Comparison of ENCODE assay signal across 16 cellular contexts in genomic region chr5:36155291-36155690, GRCh38.
"Had no signal": no experiment of that assay in that cellular context is flagged by ENCODE, and none has a peak within 500 bp of the region (broad histone marks: within the 10 kb centered on the region; RNA-seq: fewer than 3 reads in every experiment).

No MANE protein-coding gene starts in this region.

- DNase-seq: activated B cell treated with CpG ODN at 0.5 μM for 24 hours; activated CD4-positive, alpha-beta T cell treated with anti-CD3 and anti-CD28 coated beads, Interleukin-2, amount 10 ng/mL, durations not matched to agents 7 days and 5 days; activated effector memory CD4-positive, alpha-beta T cell treated with Interleukin-2 at 50 U/mL for 16 hours; activated T-cell treated with anti-CD3 and anti-CD28 coated beads for 4 hours; body of pancreas; esophagus squamous epithelium; foreskin keratinocyte; head of caudate nucleus; retina; T-helper 17 cell; tibial artery had no signal

- H3K27ac ChIP-seq: body of pancreas, foreskin keratinocyte, parathyroid adenoma, skin epidermis, tibial artery had no signal

- H3K9ac ChIP-seq: parathyroid adenoma had no signal

- H3K27me3 ChIP-seq: body of pancreas, esophagus squamous epithelium, foreskin keratinocyte, tibial artery had no signal

- H3K27me3 Mint-ChIP-seq: activated B cell treated with CpG ODN at 0.5 μM for 24 hours; activated CD4-positive, alpha-beta T cell treated with anti-CD3 and anti-CD28 coated beads, Interleukin-2, amount 10 ng/mL, durations not matched to agents 7 days and 5 days; activated naive CD4-positive, alpha-beta T cell treated with anti-CD3 and anti-CD28 coated beads, Interleukin-2, amount 50 U/mL, for 24 hours; stimulated activated memory B cell treated with anti-CD40 and anti-IgM and Interleukin-4, amounts not matched to agents 10 μg/mL and 1 μg/mL and 100 μg/mL, for 72 hours; T-helper 17 cell had no signal

- H3K4me1 ChIP-seq: parathyroid adenoma had no signal

- H3K4me3 Mint-ChIP-seq: activated B cell treated with CpG ODN at 0.5 μM for 24 hours; activated CD4-positive, alpha-beta T cell treated with anti-CD3 and anti-CD28 coated beads, Interleukin-2, amount 10 ng/mL, durations not matched to agents 7 days and 5 days; activated naive CD4-positive, alpha-beta T cell treated with anti-CD3 and anti-CD28 coated beads, Interleukin-2, amount 50 U/mL, for 24 hours; stimulated activated memory B cell treated with anti-CD40 and anti-IgM and Interleukin-4, amounts not matched to agents 10 μg/mL and 1 μg/mL and 100 μg/mL, for 72 hours; T-helper 17 cell had no signal

- ATAC-seq: body of pancreas; left lobe of liver; stimulated activated memory B cell treated with anti-CD40 and anti-IgM and Interleukin-4, amounts not matched to agents 10 μg/mL and 1 μg/mL and 100 μg/mL, for 72 hours; T-helper 17 cell had no signal

- H2AFZ ChIP-seq: parathyroid adenoma had no signal

- H3K27ac Mint-ChIP-seq: activated B cell treated with CpG ODN at 0.5 μM for 24 hours; activated CD4-positive, alpha-beta T cell treated with anti-CD3 and anti-CD28 coated beads, Interleukin-2, amount 10 ng/mL, durations not matched to agents 7 days and 5 days; activated naive CD4-positive, alpha-beta T cell treated with anti-CD3 and anti-CD28 coated beads, Interleukin-2, amount 50 U/mL, for 24 hours; stimulated activated memory B cell treated with anti-CD40 and anti-IgM and Interleukin-4, amounts not matched to agents 10 μg/mL and 1 μg/mL and 100 μg/mL, for 72 hours; T-helper 17 cell had no signal

- H3K4me3 ChIP-seq: body of pancreas, esophagus squamous epithelium, skin epidermis, tibial artery had no signal

- H3K9me3 Mint-ChIP-seq: activated B cell treated with CpG ODN at 0.5 μM for 24 hours; activated CD4-positive, alpha-beta T cell treated with anti-CD3 and anti-CD28 coated beads, Interleukin-2, amount 10 ng/mL, durations not matched to agents 7 days and 5 days; activated naive CD4-positive, alpha-beta T cell treated with anti-CD3 and anti-CD28 coated beads, Interleukin-2, amount 50 U/mL, for 24 hours; stimulated activated memory B cell treated with anti-CD40 and anti-IgM and Interleukin-4, amounts not matched to agents 10 μg/mL and 1 μg/mL and 100 μg/mL, for 72 hours had no signal
